8 cellular contexts compared by ENCODE assay signal in the genomic region with DNA sequence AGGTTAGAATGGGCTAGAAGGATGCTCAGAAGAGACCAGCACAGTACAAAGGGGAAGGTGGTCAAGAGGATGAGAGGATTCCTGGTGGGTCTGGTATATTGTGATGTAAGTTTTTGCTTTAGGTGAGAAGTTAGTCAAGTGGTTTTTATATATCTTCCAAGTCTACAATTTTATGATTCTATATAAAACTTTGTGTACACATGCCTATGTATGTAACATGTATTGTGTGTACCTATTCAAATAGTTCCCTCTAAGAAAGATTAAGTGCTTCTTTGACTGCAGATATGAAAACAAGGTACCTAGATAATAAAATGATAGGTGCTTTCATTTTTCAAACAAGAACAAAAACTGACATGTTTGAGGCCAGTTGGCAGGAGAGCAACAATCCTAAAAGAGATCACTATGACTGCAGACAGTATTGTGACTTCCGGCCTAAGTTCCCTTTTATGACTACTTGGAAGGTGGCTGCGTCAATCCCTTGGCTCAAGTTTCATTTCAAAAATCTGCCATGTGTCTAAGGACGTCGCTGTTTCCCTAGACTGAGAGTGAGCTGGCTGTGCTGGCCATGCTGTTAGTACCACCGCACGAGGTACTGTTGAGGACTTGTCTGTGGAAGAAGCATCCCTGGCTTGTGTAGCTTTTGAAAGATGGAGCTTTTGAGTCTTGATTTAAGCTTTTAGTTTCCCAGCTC.
DNase-seq lines count a peak whose midpoint lies in the region; ATAC-seq and TF ChIP-seq lines count a peak whose summit lies in the region.

No MANE protein-coding gene starts in this region.

- no TSS peak for BruUV-seq in Caco-2 (replicated peaks; lab: Mats Ljungman, UMichigan)

- DNase-seq in GM13976 (ENCODE audit: low spot score) (peak; percentile 49), NCI-H446 (lab: John Stamatoyannopoulos, UW) (peak; percentile 71 to 74), germinal center (ENCODE audit: low spot score) (peak; percentile 27), SW480 (ENCODE audit: low spot score) (no peak), Caco-2 (no peak)
- no peak for DNase-seq in stimulated activated naive CD4-positive, alpha-beta T cell treated with Interleukin-2 at 50 U/mL for 16 hours (lab: John Stamatoyannopoulos, UW)

- peaks cover 8% of the 10 kb centered on the region for H3K36me3 Mint-ChIP-seq in Caco-2 (ENCODE audit: insufficient read depth, unreplicated experiment)

- no peaks in the 10 kb centered on the region for H3K9me3 ChIP-seq in Caco-2

- H3K4me1 ChIP-seq in Caco-2 = no peaks in the 10 kb centered on the region

- no peak overlapping the region for H3K4me3 ChIP-seq in Caco-2 (ENCODE audit: low read depth, low read length)

- no peak overlapping the region for H3K27ac Mint-ChIP-seq in Caco-2 (ENCODE audit: unreplicated experiment)

- H3K27me3 Mint-ChIP-seq in Caco-2 (ENCODE audit: insufficient read depth, unreplicated experiment) = no peaks in the 10 kb centered on the region

- POLR2A ChIA-PET in Caco-2 (lab: Charles Lee) = no interaction called here

- H3K36me3 ChIP-seq in Caco-2 (ENCODE audit: control insufficient read depth, insufficient read depth, low read length) = no peaks in the 10 kb centered on the region

- in situ Hi-C loops in GM13976 (cut with MboI; ENCODE audit: low sequenced_read_pairs, unreplicated experiment) = no loop called here

- CTCF ChIA-PET in Caco-2 (lab: Charles Lee) = interaction anchor here (0.7 kb wide), 1 partner anchor 255 kb away, joined by 3 read pairs; no protein-coding TSS in a partner anchor

- ATAC-seq in GM21786 (IDR thresholded peaks at IDR 0.05; ENCODE audit: unreplicated experiment) = peak; percentile 82

- no peak for TF ChIP-seq CTCF in GM13976 (IDR thresholded peaks at IDR 0.05; ENCODE audit: borderline replicate concordance, control extremely low read depth, extremely low read depth, insufficient read depth, missing control alignments)
- no peak for TF ChIP-seq CTCF in Caco-2 (IDR thresholded peaks at IDR 0.05; ENCODE audit: insufficient read depth in 1 of 2, low read depth in 1 of 2, low read length in 1 of 2, severe bottlenecking in 1 of 2, unreplicated experiment in 1 of 2)

- intact Hi-C loops in Caco-2 (cut with micrococcal nuclease; ENCODE audit: unreplicated experiment) = no loop called here

- H3K4me3 Mint-ChIP-seq in Caco-2 (ENCODE audit: unreplicated experiment) = no peak overlapping the region

- H3K4me1 Mint-ChIP-seq in Caco-2 (ENCODE audit: low read depth, unreplicated experiment) = no peaks in the 10 kb centered on the region

- H3K9me3 Mint-ChIP-seq in Caco-2 (ENCODE audit: unreplicated experiment) = no peaks in the 10 kb centered on the region

- peak overlapping the region; percentile 66 for H3K27ac ChIP-seq in temporal lobe (ENCODE audit: low read depth, low read length)

- H3K27me3 ChIP-seq in Caco-2 (replicated peaks; ENCODE audit: control insufficient read depth, insufficient read depth, low read length) = no peaks in the 10 kb centered on the region

Comparison
In these comparisons a context has a peak if more than half of its experiments do, and no peak if none do; other contexts are left out.
1. DNase-seq: peak in GM13976 (single experiment), NCI-H446 (2 of 2) and germinal center (single experiment); none in SW480 (single experiment), stimulated activated naive CD4-positive, alpha-beta T cell treated with Interleukin-2 at 50 U/mL for 16 hours (single experiment) and Caco-2 (0 of 2).